8 cellular contexts compared by ENCODE assay signal in the genomic region with DNA sequence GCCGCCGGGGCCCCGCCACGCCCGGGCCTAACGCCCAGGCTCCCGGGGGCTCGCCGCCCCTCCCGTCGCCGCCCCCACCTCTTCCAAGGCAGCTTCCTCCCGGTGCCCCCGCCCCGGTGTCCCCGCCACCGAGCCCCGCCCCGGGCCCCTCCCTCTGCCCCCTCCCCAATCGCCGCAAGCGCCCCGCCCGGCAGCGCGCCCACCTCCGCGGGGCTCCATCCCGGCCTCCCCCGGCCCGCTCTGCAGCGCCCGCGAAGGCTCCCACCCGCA. TPM values are rescaled to one million over a fixed set of nuclear protein-coding genes. Genes with fewer than 3 reads are reported as not detected.
A peak's percentile ranks its signal among the peaks of the same experiment; 100 is the strongest.
DNase-seq lines count a peak whose midpoint lies in the region; ATAC-seq, FAIRE-seq and TF ChIP-seq lines count a peak whose summit lies in the region.

No MANE protein-coding gene starts in this region.

- FAIRE-seq in small intestine (lab: Jason Lieb, UNC): no peak

- WGBS in hepatocyte (ENCODE audit: low lambda C conversion rate, missing lambda C conversion rate): 0% methylated on average over 4 of the region's 35 CpGs
- 0 to 1% (median 0%) methylated on average over 3 to 35 of the region's 35 CpGs for WGBS in small intestine, 3 donors

- peak overlapping the region; percentile 57 for H3K4me3 ChIP-seq in hepatocyte
- peak overlapping the region; percentile 89 to 97 for H3K4me3 ChIP-seq in small intestine (ENCODE audit: low read depth in 1 of 2, low read length in 2 of 2)

- H2AFZ ChIP-seq in hepatocyte: peak overlapping the region; percentile 50

- H3K9me3 Mint-ChIP-seq in activated CD8-positive, alpha-beta T cell treated with anti-CD3 and anti-CD28 coated beads, Interleukin-2, amount 10 ng/mL, durations not matched to agents 7 days and 5 days (ENCODE audit: insufficient read depth): no peaks in the 10 kb centered on the region

- peaks cover 47% of the 10 kb centered on the region for H3K79me2 ChIP-seq in hepatocyte

- H3K4me1 ChIP-seq in hepatocyte (ENCODE audit: insufficient read depth) (peaks cover 20% of the 10 kb centered on the region), small intestine (ENCODE audit: control insufficient read depth in 2 of 2, insufficient read depth in 1 of 2, low read depth in 1 of 2, low read length in 1 of 2) (peaks cover 0 to 6% of the 10 kb centered on the region in 2 donors)

- POLR2A ChIA-PET in activated CD8-positive, alpha-beta T cell treated with anti-CD3 and anti-CD28 coated beads, Interleukin-2, amount 10 ng/mL, durations not matched to agents 7 days and 5 days (lab: Charles Lee): no interaction called here

- no peak for TF ChIP-seq CTCF in hepatocyte (IDR thresholded peaks at IDR 0.05; ENCODE audit: poor library complexity)

- H3K9me2 ChIP-seq in hepatocyte (replicated peaks; ENCODE audit: insufficient read depth): no peaks in the 10 kb centered on the region

- CTCF ChIA-PET in activated CD8-positive, alpha-beta T cell treated with anti-CD3 and anti-CD28 coated beads, Interleukin-2, amount 10 ng/mL, durations not matched to agents 7 days and 5 days (lab: Charles Lee): no interaction called here

- H3K27ac ChIP-seq in hepatocyte (peak overlapping the region; percentile 85), small intestine (ENCODE audit: low read depth in 1 of 2, low read length in 1 of 2) (peak overlapping the region in 1 of 2 donors; percentile 54)

- peak; percentile 25 for ATAC-seq in HG03135 (IDR thresholded peaks at IDR 0.05; ENCODE audit: unreplicated experiment)
- ATAC-seq in activated CD8-positive, alpha-beta T cell treated with anti-CD3 and anti-CD28 coated beads, Interleukin-2, amount 10 ng/mL, durations not matched to agents 7 days and 5 days: no peak

- H3K4me2 ChIP-seq in hepatocyte: peak overlapping the region; percentile 100

- no peaks in the 10 kb centered on the region for H3K27me3 Mint-ChIP-seq in activated CD8-positive, alpha-beta T cell treated with anti-CD3 and anti-CD28 coated beads, Interleukin-2, amount 10 ng/mL, durations not matched to agents 7 days and 5 days (ENCODE audit: low read depth)

- H3K4me3 Mint-ChIP-seq in activated CD8-positive, alpha-beta T cell treated with anti-CD3 and anti-CD28 coated beads, Interleukin-2, amount 10 ng/mL, durations not matched to agents 7 days and 5 days: peak overlapping the region; percentile 76

- H3K36me3 ChIP-seq in hepatocyte (replicated peaks; ENCODE audit: insufficient read depth, low read depth) (no peaks in the 10 kb centered on the region), small intestine (ENCODE audit: control insufficient read depth in 2 of 2, insufficient read depth in 2 of 2, low read length in 2 of 2) (peaks cover 0 to 2% of the 10 kb centered on the region in 2 donors)

- peak; percentile 40 to 69 for DNase-seq in stimulated activated CD4-positive, alpha-beta T cell treated with anti-CD3 and anti-CD28 coated beads, Interleukin-1b, Interleukin-23, amount 100 ng/mL, for 4 hours (ENCODE audit: low read depth in 2 of 2)
- no peak for DNase-seq in stimulated activated CD4-positive, alpha-beta T cell treated with anti-CD3 and anti-CD28 coated beads, Interleukin-4, amount 100 ng/mL, for 24 hours
- DNase-seq in activated CD8-positive, alpha-beta T cell treated with anti-CD3 and anti-CD28 coated beads, Interleukin-2, amount 10 ng/mL, durations not matched to agents 7 days and 5 days: no peak
- DNase-seq in hepatocyte (ENCODE audit: low spot score) (no peak), small intestine (no peak), KG1 (lab: John Stamatoyannopoulos, UW) (no peak), cerebellar nuclear complex (lab: John Stamatoyannopoulos, UW) (no peak)

- peaks cover 21% of the 10 kb centered on the region for H3K4me1 Mint-ChIP-seq in activated CD8-positive, alpha-beta T cell treated with anti-CD3 and anti-CD28 coated beads, Interleukin-2, amount 10 ng/mL, durations not matched to agents 7 days and 5 days (ENCODE audit: low read depth)

- H3K36me3 Mint-ChIP-seq in activated CD8-positive, alpha-beta T cell treated with anti-CD3 and anti-CD28 coated beads, Interleukin-2, amount 10 ng/mL, durations not matched to agents 7 days and 5 days (ENCODE audit: low read depth): peaks cover 2% of the 10 kb centered on the region

- H3K27ac Mint-ChIP-seq in activated CD8-positive, alpha-beta T cell treated with anti-CD3 and anti-CD28 coated beads, Interleukin-2, amount 10 ng/mL, durations not matched to agents 7 days and 5 days: peak overlapping the region; percentile 73

- H3K9me3 ChIP-seq in hepatocyte (ENCODE audit: low read depth) (no peaks in the 10 kb centered on the region), small intestine (ENCODE audit: control insufficient read depth, low read depth) (no peaks in the 10 kb centered on the region)

- H4K20me1 ChIP-seq in hepatocyte (ENCODE audit: insufficient read depth, poor library complexity, severe bottlenecking): peaks cover 37% of the 10 kb centered on the region

- H3K27me3 ChIP-seq in hepatocyte (no peaks in the 10 kb centered on the region), small intestine (ENCODE audit: control insufficient read depth in 2 of 2, insufficient read depth in 2 of 2, low read length in 2 of 2) (no peaks in the 10 kb centered on the region)

RNA-seq across cellular contexts. Expression of a gene that starts 0.2 kb away (rescaled TPM):
- 100 to 1,000 TPM; 114 to 132 TPM for total RNA-seq in activated CD8-positive, alpha-beta T cell treated with anti-CD3 and anti-CD28 coated beads, Interleukin-2, amount 10 ng/mL, durations not matched to agents 7 days and 5 days
- total RNA-seq in hepatocyte: 177 and 183 TPM in 2 replicates
- polyA plus RNA-seq in hepatocyte: 192 and 199 TPM in 2 replicates
- 100 to 1,000 TPM; 125 to 190 (median 175) TPM for polyA plus RNA-seq in small intestine

RNA-seq across cellular contexts. Expression of a gene that starts 50.4 kb away (rescaled TPM):
- total RNA-seq in activated CD8-positive, alpha-beta T cell treated with anti-CD3 and anti-CD28 coated beads, Interleukin-2, amount 10 ng/mL, durations not matched to agents 7 days and 5 days: not detected
- total RNA-seq in hepatocyte: 24.2 and 25.4 TPM in 2 replicates
- polyA plus RNA-seq in hepatocyte: 26.5 and 39.7 TPM in 2 replicates
- 10 to 100 TPM in 2 of 3 donors, 1 to 10 TPM in 1; 4.5 to 15.5 (median 14.9) TPM for polyA plus RNA-seq in small intestine

Comparison
In these comparisons a context has a peak if more than half of its experiments do, and no peak if none do; other contexts are left out.
1. DNase-seq: peak in stimulated activated CD4-positive, alpha-beta T cell treated with anti-CD3 and anti-CD28 coated beads, Interleukin-1b, Interleukin-23, amount 100 ng/mL, for 4 hours (2 of 2); none in stimulated activated CD4-positive, alpha-beta T cell treated with anti-CD3 and anti-CD28 coated beads, Interleukin-4, amount 100 ng/mL, for 24 hours (single experiment), activated CD8-positive, alpha-beta T cell treated with anti-CD3 and anti-CD28 coated beads, Interleukin-2, amount 10 ng/mL, durations not matched to agents 7 days and 5 days (single experiment), hepatocyte (single experiment), small intestine (single experiment), KG1 (single experiment) and cerebellar nuclear complex (0 of 2).
2. RNA of a gene that starts 50.4 kb away (total RNA-seq): 24.2 to 25.4 TPM in hepatocyte; not detected in activated CD8-positive, alpha-beta T cell treated with anti-CD3 and anti-CD28 coated beads, Interleukin-2, amount 10 ng/mL, durations not matched to agents 7 days and 5 days; every median in the first group is over 10 times any median in the second.